ENCODE assay signal across 1 cellular context in the genomic region with DNA sequence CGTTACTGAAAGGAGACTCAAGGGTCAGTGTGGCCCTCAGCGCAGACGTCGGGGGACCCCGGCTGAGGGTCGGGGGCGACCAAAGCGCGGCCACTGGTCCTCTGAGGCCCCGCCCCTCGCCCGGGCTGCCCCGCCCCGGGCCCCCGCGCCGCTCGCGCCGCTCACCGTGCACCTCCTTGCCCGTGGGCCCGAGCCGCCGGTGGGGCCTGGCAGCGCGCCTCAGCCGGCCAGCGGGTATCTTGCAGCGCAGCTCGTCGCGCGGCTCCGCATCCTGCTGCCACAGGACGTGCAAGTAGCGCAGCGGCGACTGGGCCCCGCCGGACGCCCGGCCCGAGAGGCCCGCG.
TF ChIP-seq lines count a peak whose summit lies in the region.

No MANE protein-coding gene starts in this region.

TF ChIP-seq in GM12878, 131 proteins besides CTCF, POLR2A, EP300 and RAD21 (continues in another document):
- no peak for TF ChIP-seq BMI1 (IDR thresholded peaks at IDR 0.05; ENCODE audit: borderline replicate concordance)
- TF ChIP-seq ATF7 (IDR thresholded peaks at IDR 0.05; ENCODE audit: low read depth), result no peak
- TF ChIP-seq POU2F2 (IDR thresholded peaks at IDR 0.05; ENCODE audit: borderline replicate concordance, low read depth, low read length), result no peak
- no peak for TF ChIP-seq CEBPZ (IDR thresholded peaks at IDR 0.05; ENCODE audit: low read depth, low read length)
- no peak for TF ChIP-seq SREBF2 (IDR thresholded peaks at IDR 0.05; ENCODE audit: low read length)
- no peak for TF ChIP-seq HCFC1 (IDR thresholded peaks at IDR 0.05; ENCODE audit: low read length)
- TF ChIP-seq PAX5 (IDR thresholded peaks at IDR 0.05; ENCODE audit: borderline replicate concordance, low read depth, low read length), result no peak
- TF ChIP-seq, protein P1, sequence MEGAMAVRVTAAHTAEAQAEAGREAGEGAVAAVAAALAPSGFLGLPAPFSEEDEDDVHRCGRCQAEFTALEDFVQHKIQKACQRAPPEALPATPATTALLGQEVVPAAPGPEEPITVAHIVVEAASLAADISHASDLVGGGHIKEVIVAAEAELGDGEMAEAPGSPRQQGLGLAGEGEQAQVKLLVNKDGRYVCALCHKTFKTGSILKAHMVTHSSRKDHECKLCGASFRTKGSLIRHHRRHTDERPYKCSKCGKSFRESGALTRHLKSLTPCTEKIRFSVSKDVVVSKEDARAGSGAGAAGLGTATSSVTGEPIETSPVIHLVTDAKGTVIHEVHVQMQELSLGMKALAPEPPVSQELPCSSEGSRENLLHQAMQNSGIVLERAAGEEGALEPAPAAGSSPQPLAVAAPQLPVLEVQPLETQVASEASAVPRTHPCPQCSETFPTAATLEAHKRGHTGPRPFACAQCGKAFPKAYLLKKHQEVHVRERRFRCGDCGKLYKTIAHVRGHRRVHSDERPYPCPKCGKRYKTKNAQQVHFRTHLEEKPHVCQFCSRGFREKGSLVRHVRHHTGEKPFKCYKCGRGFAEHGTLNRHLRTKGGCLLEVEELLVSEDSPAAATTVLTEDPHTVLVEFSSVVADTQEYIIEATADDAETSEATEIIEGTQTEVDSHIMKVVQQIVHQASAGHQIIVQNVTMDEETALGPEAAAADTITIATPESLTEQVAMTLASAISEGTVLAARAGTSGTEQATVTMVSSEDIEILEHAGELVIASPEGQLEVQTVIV (IDR thresholded peaks at IDR 0.05; ENCODE audit: borderline replicate concordance, partially characterized antibody), result no peak
- TF ChIP-seq, protein P2, sequence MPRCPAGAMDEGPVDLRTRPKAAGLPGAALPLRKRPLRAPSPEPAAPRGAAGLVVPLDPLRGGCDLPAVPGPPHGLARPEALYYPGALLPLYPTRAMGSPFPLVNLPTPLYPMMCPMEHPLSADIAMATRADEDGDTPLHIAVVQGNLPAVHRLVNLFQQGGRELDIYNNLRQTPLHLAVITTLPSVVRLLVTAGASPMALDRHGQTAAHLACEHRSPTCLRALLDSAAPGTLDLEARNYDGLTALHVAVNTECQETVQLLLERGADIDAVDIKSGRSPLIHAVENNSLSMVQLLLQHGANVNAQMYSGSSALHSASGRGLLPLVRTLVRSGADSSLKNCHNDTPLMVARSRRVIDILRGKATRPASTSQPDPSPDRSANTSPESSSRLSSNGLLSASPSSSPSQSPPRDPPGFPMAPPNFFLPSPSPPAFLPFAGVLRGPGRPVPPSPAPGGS (IDR thresholded peaks at IDR 0.05; ENCODE audit: borderline replicate concordance, insufficient read depth, low read depth, low read length, poor library complexity, severe bottlenecking), result no peak
- peak; percentile 95 for TF ChIP-seq SMARCA5 (IDR thresholded peaks at IDR 0.05)
- no peak for TF ChIP-seq RBBP5 (conservative IDR thresholded peaks at IDR 0.05)
- TF ChIP-seq, protein P3, sequence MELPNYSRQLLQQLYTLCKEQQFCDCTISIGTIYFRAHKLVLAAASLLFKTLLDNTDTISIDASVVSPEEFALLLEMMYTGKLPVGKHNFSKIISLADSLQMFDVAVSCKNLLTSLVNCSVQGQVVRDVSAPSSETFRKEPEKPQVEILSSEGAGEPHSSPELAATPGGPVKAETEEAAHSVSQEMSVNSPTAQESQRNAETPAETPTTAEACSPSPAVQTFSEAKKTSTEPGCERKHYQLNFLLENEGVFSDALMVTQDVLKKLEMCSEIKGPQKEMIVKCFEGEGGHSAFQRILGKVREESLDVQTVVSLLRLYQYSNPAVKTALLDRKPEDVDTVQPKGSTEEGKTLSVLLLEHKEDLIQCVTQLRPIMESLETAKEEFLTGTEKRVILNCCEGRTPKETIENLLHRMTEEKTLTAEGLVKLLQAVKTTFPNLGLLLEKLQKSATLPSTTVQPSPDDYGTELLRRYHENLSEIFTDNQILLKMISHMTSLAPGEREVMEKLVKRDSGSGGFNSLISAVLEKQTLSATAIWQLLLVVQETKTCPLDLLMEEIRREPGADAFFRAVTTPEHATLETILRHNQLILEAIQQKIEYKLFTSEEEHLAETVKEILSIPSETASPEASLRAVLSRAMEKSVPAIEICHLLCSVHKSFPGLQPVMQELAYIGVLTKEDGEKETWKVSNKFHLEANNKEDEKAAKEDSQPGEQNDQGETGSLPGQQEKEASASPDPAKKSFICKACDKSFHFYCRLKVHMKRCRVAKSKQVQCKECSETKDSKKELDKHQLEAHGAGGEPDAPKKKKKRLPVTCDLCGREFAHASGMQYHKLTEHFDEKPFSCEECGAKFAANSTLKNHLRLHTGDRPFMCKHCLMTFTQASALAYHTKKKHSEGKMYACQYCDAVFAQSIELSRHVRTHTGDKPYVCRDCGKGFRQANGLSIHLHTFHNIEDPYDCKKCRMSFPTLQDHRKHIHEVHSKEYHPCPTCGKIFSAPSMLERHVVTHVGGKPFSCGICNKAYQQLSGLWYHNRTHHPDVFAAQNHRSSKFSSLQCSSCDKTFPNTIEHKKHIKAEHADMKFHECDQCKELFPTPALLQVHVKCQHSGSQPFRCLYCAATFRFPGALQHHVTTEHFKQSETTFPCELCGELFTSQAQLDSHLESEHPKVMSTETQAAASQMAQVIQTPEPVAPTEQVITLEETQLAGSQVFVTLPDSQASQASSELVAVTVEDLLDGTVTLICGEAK (IDR thresholded peaks at IDR 0.05; ENCODE audit: borderline replicate concordance), result no peak
- TF ChIP-seq RB1 (IDR thresholded peaks at IDR 0.05; ENCODE audit: borderline replicate concordance), result 0 out of 2 replicates have a peak, but pooled peaks have one; percentile 78
- no peak for TF ChIP-seq JUND (IDR thresholded peaks at IDR 0.05; ENCODE audit: low read depth, low read length)
- TF ChIP-seq KAT2A (conservative IDR thresholded peaks at IDR 0.05; ENCODE audit: control insufficient read depth, low read depth, low read length), result no peak
- TF ChIP-seq ZNF274 (IDR thresholded peaks at IDR 0.05; ENCODE audit: insufficient read depth, insufficient read length), result no peak
- TF ChIP-seq, protein P4, sequence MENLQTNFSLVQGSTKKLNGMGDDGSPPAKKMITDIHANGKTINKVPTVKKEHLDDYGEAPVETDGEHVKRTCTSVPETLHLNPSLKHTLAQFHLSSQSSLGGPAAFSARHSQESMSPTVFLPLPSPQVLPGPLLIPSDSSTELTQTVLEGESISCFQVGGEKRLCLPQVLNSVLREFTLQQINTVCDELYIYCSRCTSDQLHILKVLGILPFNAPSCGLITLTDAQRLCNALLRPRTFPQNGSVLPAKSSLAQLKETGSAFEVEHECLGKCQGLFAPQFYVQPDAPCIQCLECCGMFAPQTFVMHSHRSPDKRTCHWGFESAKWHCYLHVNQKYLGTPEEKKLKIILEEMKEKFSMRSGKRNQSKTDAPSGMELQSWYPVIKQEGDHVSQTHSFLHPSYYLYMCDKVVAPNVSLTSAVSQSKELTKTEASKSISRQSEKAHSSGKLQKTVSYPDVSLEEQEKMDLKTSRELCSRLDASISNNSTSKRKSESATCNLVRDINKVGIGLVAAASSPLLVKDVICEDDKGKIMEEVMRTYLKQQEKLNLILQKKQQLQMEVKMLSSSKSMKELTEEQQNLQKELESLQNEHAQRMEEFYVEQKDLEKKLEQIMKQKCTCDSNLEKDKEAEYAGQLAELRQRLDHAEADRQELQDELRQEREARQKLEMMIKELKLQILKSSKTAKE (IDR thresholded peaks at IDR 0.05; ENCODE audit: low read depth, poor library complexity, severe bottlenecking), result no peak
- TF ChIP-seq SMAD5 (IDR thresholded peaks at IDR 0.05; ENCODE audit: low read depth), result no peak
- TF ChIP-seq SPI1 (IDR thresholded peaks at IDR 0.05; ENCODE audit: borderline replicate concordance, insufficient read depth, low read depth, low read length), result no peak
- TF ChIP-seq ZNF207 (IDR thresholded peaks at IDR 0.05; ENCODE audit: borderline replicate concordance), result no peak
- TF ChIP-seq TARDBP (IDR thresholded peaks at IDR 0.05; ENCODE audit: borderline replicate concordance), result no peak
- TF ChIP-seq SREBF1 (IDR thresholded peaks at IDR 0.05; ENCODE audit: low read length), result no peak
- no peak for TF ChIP-seq JUNB (IDR thresholded peaks at IDR 0.05)
- TF ChIP-seq, protein P5, sequence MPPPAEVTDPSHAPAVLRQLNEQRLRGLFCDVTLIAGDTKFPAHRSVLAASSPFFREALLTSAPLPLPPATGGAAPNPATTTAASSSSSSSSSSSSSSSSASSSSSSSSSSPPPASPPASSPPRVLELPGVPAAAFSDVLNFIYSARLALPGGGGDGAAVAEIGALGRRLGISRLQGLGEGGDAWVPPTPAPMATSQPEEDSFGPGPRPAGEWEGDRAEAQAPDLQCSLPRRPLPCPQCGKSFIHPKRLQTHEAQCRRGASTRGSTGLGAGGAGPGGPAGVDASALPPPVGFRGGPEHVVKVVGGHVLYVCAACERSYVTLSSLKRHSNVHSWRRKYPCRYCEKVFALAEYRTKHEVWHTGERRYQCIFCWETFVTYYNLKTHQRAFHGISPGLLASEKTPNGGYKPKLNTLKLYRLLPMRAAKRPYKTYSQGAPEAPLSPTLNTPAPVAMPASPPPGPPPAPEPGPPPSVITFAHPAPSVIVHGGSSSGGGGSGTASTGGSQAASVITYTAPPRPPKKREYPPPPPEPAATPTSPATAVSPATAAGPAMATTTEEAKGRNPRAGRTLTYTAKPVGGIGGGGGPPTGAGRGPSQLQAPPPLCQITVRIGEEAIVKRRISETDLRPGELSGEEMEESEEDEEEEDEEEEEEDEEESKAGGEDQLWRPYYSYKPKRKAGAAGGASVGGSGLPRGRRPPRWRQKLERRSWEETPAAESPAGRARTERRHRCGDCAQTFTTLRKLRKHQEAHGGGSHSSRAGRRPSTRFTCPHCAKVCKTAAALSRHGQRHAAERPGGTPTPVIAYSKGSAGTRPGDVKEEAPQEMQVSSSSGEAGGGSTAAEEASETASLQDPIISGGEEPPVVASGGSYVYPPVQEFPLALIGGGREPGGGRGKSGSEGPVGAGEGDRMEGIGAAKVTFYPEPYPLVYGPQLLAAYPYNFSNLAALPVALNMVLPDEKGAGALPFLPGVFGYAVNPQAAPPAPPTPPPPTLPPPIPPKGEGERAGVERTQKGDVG (CRISPR knock-in tag; IDR thresholded peaks at IDR 0.05), result no peak
- TF ChIP-seq NKRF (conservative IDR thresholded peaks at IDR 0.05), result no peak
- TF ChIP-seq, protein P6, sequence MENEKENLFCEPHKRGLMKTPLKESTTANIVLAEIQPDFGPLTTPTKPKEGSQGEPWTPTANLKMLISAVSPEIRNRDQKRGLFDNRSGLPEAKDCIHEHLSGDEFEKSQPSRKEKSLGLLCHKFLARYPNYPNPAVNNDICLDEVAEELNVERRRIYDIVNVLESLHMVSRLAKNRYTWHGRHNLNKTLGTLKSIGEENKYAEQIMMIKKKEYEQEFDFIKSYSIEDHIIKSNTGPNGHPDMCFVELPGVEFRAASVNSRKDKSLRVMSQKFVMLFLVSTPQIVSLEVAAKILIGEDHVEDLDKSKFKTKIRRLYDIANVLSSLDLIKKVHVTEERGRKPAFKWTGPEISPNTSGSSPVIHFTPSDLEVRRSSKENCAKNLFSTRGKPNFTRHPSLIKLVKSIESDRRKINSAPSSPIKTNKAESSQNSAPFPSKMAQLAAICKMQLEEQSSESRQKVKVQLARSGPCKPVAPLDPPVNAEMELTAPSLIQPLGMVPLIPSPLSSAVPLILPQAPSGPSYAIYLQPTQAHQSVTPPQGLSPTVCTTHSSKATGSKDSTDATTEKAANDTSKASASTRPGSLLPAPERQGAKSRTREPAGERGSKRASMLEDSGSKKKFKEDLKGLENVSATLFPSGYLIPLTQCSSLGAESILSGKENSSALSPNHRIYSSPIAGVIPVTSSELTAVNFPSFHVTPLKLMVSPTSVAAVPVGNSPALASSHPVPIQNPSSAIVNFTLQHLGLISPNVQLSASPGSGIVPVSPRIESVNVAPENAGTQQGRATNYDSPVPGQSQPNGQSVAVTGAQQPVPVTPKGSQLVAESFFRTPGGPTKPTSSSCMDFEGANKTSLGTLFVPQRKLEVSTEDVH (IDR thresholded peaks at IDR 0.05; ENCODE audit: low read depth, partially characterized antibody), result no peak
- TF ChIP-seq, protein P7, sequence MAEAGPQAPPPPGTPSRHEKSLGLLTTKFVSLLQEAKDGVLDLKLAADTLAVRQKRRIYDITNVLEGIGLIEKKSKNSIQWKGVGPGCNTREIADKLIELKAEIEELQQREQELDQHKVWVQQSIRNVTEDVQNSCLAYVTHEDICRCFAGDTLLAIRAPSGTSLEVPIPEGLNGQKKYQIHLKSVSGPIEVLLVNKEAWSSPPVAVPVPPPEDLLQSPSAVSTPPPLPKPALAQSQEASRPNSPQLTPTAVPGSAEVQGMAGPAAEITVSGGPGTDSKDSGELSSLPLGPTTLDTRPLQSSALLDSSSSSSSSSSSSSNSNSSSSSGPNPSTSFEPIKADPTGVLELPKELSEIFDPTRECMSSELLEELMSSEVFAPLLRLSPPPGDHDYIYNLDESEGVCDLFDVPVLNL (IDR thresholded peaks at IDR 0.05; ENCODE audit: low read depth, low read length), result no peak
- no peak for TF ChIP-seq NRF1 (conservative IDR thresholded peaks at IDR 0.05; ENCODE audit: low read depth, low read length)
- no peak for TF ChIP-seq CREM (IDR thresholded peaks at IDR 0.05; ENCODE audit: low read depth)
- no peak for TF ChIP-seq ZZZ3 (IDR thresholded peaks at IDR 0.05; ENCODE audit: control insufficient read depth, insufficient read length, low read depth)
